ENCODE assay signal across 1 cellular context in genomic region chr16:31142109-31143035, GRCh38.
A peak's percentile ranks its signal among the peaks of the same experiment; 100 is the strongest.
TF ChIP-seq lines count a peak whose summit lies in the region.

No MANE protein-coding gene starts in this region.

TF ChIP-seq in WTC11, 78 proteins besides CTCF, POLR2A, EP300 and RAD21 (continued from another document):
- TF ChIP-seq ZNF425 (CRISPR knock-in tag; conservative IDR thresholded peaks at IDR 0.05) (no peak), ZBTB43 (CRISPR knock-in tag; IDR thresholded peaks at IDR 0.05) (peak; percentile 78; the same call in 1 of the 2 replicates), E2F4 (CRISPR knock-in tag; IDR thresholded peaks at IDR 0.05; ENCODE audit: borderline replicate concordance, low read depth) (peak; percentile 87), NR2C2 (CRISPR knock-in tag; IDR thresholded peaks at IDR 0.05) (peak; percentile 70; the same call in 1 of the 2 replicates), TEAD4 (CRISPR knock-in tag; IDR thresholded peaks at IDR 0.05) (peak; percentile 95), RELA (CRISPR knock-in tag; IDR thresholded peaks at IDR 0.05; ENCODE audit: borderline replicate concordance) (peak; percentile 88), JUN (CRISPR knock-in tag; IDR thresholded peaks at IDR 0.05) (peak; percentile 98), AFF4 (CRISPR knock-in tag; IDR thresholded peaks at IDR 0.05; ENCODE audit: borderline replicate concordance) (no peak), E2F5 (CRISPR knock-in tag; IDR thresholded peaks at IDR 0.05) (peak; percentile 83), FOXP4 (CRISPR knock-in tag; IDR thresholded peaks at IDR 0.05) (peak; percentile 97), SMAD3 (CRISPR knock-in tag; IDR thresholded peaks at IDR 0.05; ENCODE audit: borderline replicate concordance) (peak; percentile 37; the same call in 1 of the 2 replicates), ZNF121 (CRISPR knock-in tag; IDR thresholded peaks at IDR 0.05) (no peak), ARID4B (CRISPR knock-in tag; IDR thresholded peaks at IDR 0.05; ENCODE audit: borderline replicate concordance) (peak; percentile 90; the same call in 1 of the 2 replicates), ATF2 (CRISPR knock-in tag; IDR thresholded peaks at IDR 0.05; ENCODE audit: borderline replicate concordance, low read depth) (peak; percentile 49; the same call in 1 of the 2 replicates), ZNF138 (CRISPR knock-in tag; conservative IDR thresholded peaks at IDR 0.05) (no peak; the same call in 1 of the 2 replicates), ETV6 (CRISPR knock-in tag; IDR thresholded peaks at IDR 0.05) (peak; percentile 71; the same call in 1 of the 2 replicates), CBFB (CRISPR knock-in tag; IDR thresholded peaks at IDR 0.05; ENCODE audit: low read depth) (no peak), TCF7 (CRISPR knock-in tag; IDR thresholded peaks at IDR 0.05; ENCODE audit: low read depth) (peak; percentile 97), AR (CRISPR knock-in tag; IDR thresholded peaks at IDR 0.05) (no peak), ZNF317 (CRISPR knock-in tag; IDR thresholded peaks at IDR 0.05; ENCODE audit: borderline replicate concordance, low read depth) (peak; percentile 64; the same call in 1 of the 2 replicates), PRRX2 (CRISPR knock-in tag; IDR thresholded peaks at IDR 0.05) (no peak), ZNF512 (CRISPR knock-in tag; IDR thresholded peaks at IDR 0.05; ENCODE audit: borderline replicate concordance) (no peak), OVOL2 (CRISPR knock-in tag; IDR thresholded peaks at IDR 0.05; ENCODE audit: borderline replicate concordance) (no peak)
